In the genomic region with DNA sequence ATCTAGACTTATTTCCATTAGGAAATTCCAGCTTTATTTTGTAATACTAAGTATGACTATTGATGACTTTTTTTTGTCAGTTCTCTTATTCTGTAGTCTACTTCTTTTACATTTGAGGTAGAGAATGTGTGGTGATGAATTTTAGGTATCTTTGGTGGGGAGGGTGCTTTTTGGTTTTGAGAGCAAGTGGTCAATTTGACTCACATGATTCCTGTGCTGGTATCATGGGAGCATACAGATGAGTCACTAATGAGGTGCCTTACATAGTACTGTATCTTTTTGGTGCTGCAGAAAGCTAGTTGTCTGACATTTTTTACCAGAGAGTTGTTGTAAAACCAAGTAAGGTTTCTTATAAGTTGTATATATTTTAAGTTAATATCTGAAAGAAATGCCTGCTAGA, we compare ENCODE assay signal across 9 cellular contexts. TPM values are rescaled to one million over a fixed set of nuclear protein-coding genes. Genes with fewer than 3 reads are reported as not detected.
DNase-seq lines count a peak whose midpoint lies in the region; ATAC-seq and TF ChIP-seq lines count a peak whose summit lies in the region.
"Had no signal": no experiment of that assay in that cellular context is flagged by ENCODE, and none has a peak within 500 bp of the region (broad histone marks: within the 10 kb centered on the region; RNA-seq: fewer than 3 reads in every experiment).

No MANE protein-coding gene starts in this region.

- CTCF ChIA-PET in CD8-positive, alpha-beta memory T cell (lab: Charles Lee), result interaction anchor here (0.6 kb wide), 1 partner anchor 112 kb away, joined by 4 read pairs; no protein-coding TSS in a partner anchor

- no peaks in the 10 kb centered on the region for H3K9me3 Mint-ChIP-seq in CD8-positive, alpha-beta memory T cell
- H3K9me3 Mint-ChIP-seq in nephron progenitor cell, result peaks cover 41% of the 10 kb centered on the region
- H3K9me3 Mint-ChIP-seq: dendritic cell treated with granulocyte-macrophage colony-stimulating factor and Interleukin-4, amounts not matched to agents 40 ng/mL and 50 ng/mL, for 4 days had no signal

- peak; percentile 58 for ATAC-seq in GM19467 (IDR thresholded peaks at IDR 0.05; ENCODE audit: unreplicated experiment)
- peak; percentile 91 for ATAC-seq in HG03558 (IDR thresholded peaks at IDR 0.05; ENCODE audit: extremely low read depth, unreplicated experiment)

- POLR2A ChIA-PET in CD8-positive, alpha-beta memory T cell (lab: Charles Lee), result interaction anchor here (1.4 kb wide), 1 partner anchor 35 kb away, joined by 3 read pairs; a partner anchor contains a TSS

- no peak for TF ChIP-seq EP300 in ovary (IDR thresholded peaks at IDR 0.05)

- peak overlapping the region in 5 of 7 donors; percentile 2 to 9 (median 4) for H3K4me3 Mint-ChIP-seq in CD8-positive, alpha-beta memory T cell
- no peak overlapping the region for H3K4me3 Mint-ChIP-seq in nephron progenitor cell
- H3K4me3 Mint-ChIP-seq: dendritic cell treated with granulocyte-macrophage colony-stimulating factor and Interleukin-4, amounts not matched to agents 40 ng/mL and 50 ng/mL, for 4 days had no signal

- intact Hi-C loops in ovary (cut with DNase I), result no loop called here

- no peaks in the 10 kb centered on the region for H3K27me3 Mint-ChIP-seq in CD8-positive, alpha-beta memory T cell
- H3K27me3 Mint-ChIP-seq in nephron progenitor cell (ENCODE audit: low read depth, poor library complexity), result no peaks in the 10 kb centered on the region
- H3K27me3 Mint-ChIP-seq: dendritic cell treated with granulocyte-macrophage colony-stimulating factor and Interleukin-4, amounts not matched to agents 40 ng/mL and 50 ng/mL, for 4 days had no signal

- H3K4me1 ChIP-seq in CD8-positive, alpha-beta memory T cell (ENCODE audit: insufficient read depth, low read length), result peaks cover 42% of the 10 kb centered on the region
- H3K4me1 ChIP-seq in ovary (ENCODE audit: insufficient read depth), result peaks cover 6% of the 10 kb centered on the region

- no peaks in the 10 kb centered on the region for H3K9me3 ChIP-seq in CD8-positive, alpha-beta memory T cell (ENCODE audit: low read length)
- H3K9me3 ChIP-seq in ovary, result no peaks in the 10 kb centered on the region

- TF ChIP-seq POLR2A in ovary (IDR thresholded peaks at IDR 0.05), result no peak

- H3K4me3 ChIP-seq in CD8-positive, alpha-beta memory T cell (ENCODE audit: low read length), result no peak overlapping the region
- H3K4me3 ChIP-seq in ovary, result no peak overlapping the region

- no peak for TF ChIP-seq CTCF in ovary (IDR thresholded peaks at IDR 0.05)
- no peak for TF ChIP-seq CTCF in nephron progenitor cell (IDR thresholded peaks at IDR 0.05)

- no peak for DNase-seq in CD8-positive, alpha-beta memory T cell
- DNase-seq in fibroblast of the conjunctiva (ENCODE audit: low read depth) (peak; percentile 12), ovary (no peak), SW480 (ENCODE audit: low spot score) (no peak), NCI-H1048 (lab: John Stamatoyannopoulos, UW) (no peak), nephron progenitor cell (no peak)

- H3K27me3 ChIP-seq in CD8-positive, alpha-beta memory T cell (ENCODE audit: insufficient read depth, low read length, poor library complexity, severe bottlenecking), result no peaks in the 10 kb centered on the region
- H3K27me3 ChIP-seq in ovary, result no peaks in the 10 kb centered on the region

- H3K27ac Mint-ChIP-seq in CD8-positive, alpha-beta memory T cell, result peak overlapping the region in 4 of 8 donors; percentile 3 to 55 (median 10)
- H3K27ac Mint-ChIP-seq in nephron progenitor cell, result no peak overlapping the region
- H3K27ac Mint-ChIP-seq: dendritic cell treated with granulocyte-macrophage colony-stimulating factor and Interleukin-4, amounts not matched to agents 40 ng/mL and 50 ng/mL, for 4 days had no signal

- H3K27ac ChIP-seq in CD8-positive, alpha-beta memory T cell (ENCODE audit: low read depth, low read length), result no peak overlapping the region
- H3K27ac ChIP-seq in ovary, result no peak overlapping the region

- H3K36me3 Mint-ChIP-seq in CD8-positive, alpha-beta memory T cell, result peaks cover 3 to 18% (median 5%) of the 10 kb centered on the region in 3 donors
- peaks cover 75% of the 10 kb centered on the region for H3K36me3 Mint-ChIP-seq in nephron progenitor cell (ENCODE audit: low read depth)

- peaks cover 63 to 80% (median 74%) of the 10 kb centered on the region in 3 donors for H3K4me1 Mint-ChIP-seq in CD8-positive, alpha-beta memory T cell
- no peaks in the 10 kb centered on the region for H3K4me1 Mint-ChIP-seq in nephron progenitor cell

- no peaks in the 10 kb centered on the region for H3K36me3 ChIP-seq in CD8-positive, alpha-beta memory T cell (ENCODE audit: insufficient read depth, low read length)
- no peaks in the 10 kb centered on the region for H3K36me3 ChIP-seq in ovary

RNA-seq across cellular contexts. Expression of a gene that starts 35.3 kb away (rescaled TPM):
- 10 to 100 TPM; 40.9 to 43.1 TPM for total RNA-seq in CD8-positive, alpha-beta memory T cell
- 49.0 TPM for polyA plus RNA-seq in CD8-positive, alpha-beta memory T cell
- 10 to 100 TPM; 46.1 to 67.9 (median 63.2) TPM for total RNA-seq in ovary
- 10 to 100 TPM; 20.2 to 31.0 TPM for polyA plus RNA-seq in ovary
